8 cellular contexts compared by ENCODE assay signal in the genomic region with DNA sequence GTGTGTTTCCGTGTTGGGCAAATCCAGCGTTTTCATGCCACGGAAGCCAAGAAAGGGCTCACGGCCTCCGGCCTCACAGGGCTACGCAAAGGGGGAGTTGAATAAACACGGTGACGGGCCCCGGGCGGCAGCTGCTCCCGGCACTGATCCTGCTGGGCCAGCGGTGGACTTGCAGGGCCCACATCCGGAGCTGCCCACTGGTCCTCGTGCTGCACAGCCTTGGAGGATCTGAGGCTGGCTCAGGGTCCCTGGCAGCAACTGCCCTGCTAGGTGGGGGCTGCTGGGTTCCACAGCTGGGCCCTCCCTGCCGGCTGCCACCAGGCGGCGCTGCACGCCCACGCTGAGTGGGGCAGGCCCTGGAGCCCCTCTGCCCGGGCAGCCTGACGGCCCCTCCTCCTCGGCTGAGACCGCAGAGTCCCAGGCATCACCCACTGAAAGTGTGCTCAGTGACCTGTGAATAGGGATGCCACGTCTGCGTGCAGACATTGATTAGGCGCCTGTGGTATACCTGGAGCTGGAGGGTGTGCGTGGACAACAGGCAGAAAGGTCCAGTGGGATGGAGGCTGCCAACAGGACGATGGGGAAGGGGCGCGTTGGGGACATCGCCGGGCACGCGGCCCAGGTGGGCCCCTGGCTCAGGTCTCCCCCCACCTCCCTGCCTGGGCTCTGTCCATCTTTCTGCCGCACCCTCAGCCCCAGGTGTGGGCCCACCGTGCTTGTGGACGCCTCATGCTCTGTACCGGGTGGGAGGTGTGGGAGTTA. TPM values are rescaled to one million over a fixed set of nuclear protein-coding genes. Genes with fewer than 3 reads are reported as not detected.
DNase-seq lines count a peak whose midpoint lies in the region; TF ChIP-seq lines count a peak whose summit lies in the region.

No MANE protein-coding gene starts in this region.

- H3K36me3 ChIP-seq in DOHH2 (ENCODE audit: control insufficient read depth, low read length): peaks cover 31% of the 10 kb centered on the region
- peaks cover 43% of the 10 kb centered on the region for H3K36me3 ChIP-seq in suprapubic skin

- no peak for TF ChIP-seq POLR2A in suprapubic skin (IDR thresholded peaks at IDR 0.05)

- H3K4me3 Mint-ChIP-seq in mesothelial cell of epicardium: no peak overlapping the region

- H3K4me3 ChIP-seq in DOHH2 (ENCODE audit: low read length) (no peak overlapping the region), dorsolateral prefrontal cortex (peak overlapping the region in 3 of 59 donors; percentile 7 to 43 (median 13)), suprapubic skin (no peak overlapping the region)

- no peaks in the 10 kb centered on the region for H3K9me2 ChIP-seq in DOHH2 (replicated peaks; ENCODE audit: control insufficient read depth, low read length)

- peak; percentile 39 for DNase-seq in LHCN-M2 (ENCODE audit: low read depth)
- peak; percentile 39 to 47 for DNase-seq in activated CD4-positive, alpha-beta T cell treated with anti-CD3 and anti-CD28 coated beads, Interleukin-2, amount 50 U/mL, for 24 hours (ENCODE audit: low read depth in 1 of 2, low spot score in 1 of 2)
- DNase-seq in dorsolateral prefrontal cortex: peak in 5 of 10 donors; percentile 42 to 78 (median 56)
- DNase-seq in mesothelial cell of epicardium (ENCODE audit: low spot score in 2 of 2, unreplicated experiment in 2 of 2): peak; percentile 63 to 80
- peak in 1 of 2 donors; percentile 65 for DNase-seq in suprapubic skin (ENCODE audit: low spot score in 2 of 2)
- no peak for DNase-seq in NCI-H446 treated with DMSO at 0.1 percent for 48 hours (lab: John Stamatoyannopoulos, UW)
- no peak for DNase-seq in SKM-1 treated with dmso at 0.1 percent for 144 hours (lab: John Stamatoyannopoulos, UW; ENCODE audit: unreplicated experiment)

- peaks cover 6% of the 10 kb centered on the region; the same call in 1 of the 2 replicates for H4K20me1 ChIP-seq in DOHH2 (ENCODE audit: control insufficient read depth, insufficient read depth, low read depth, low read length)

- no peaks in the 10 kb centered on the region for H3K9me3 Mint-ChIP-seq in mesothelial cell of epicardium

- H3K27ac ChIP-seq in DOHH2 (ENCODE audit: low read depth, low read length): no peak overlapping the region
- H3K27ac ChIP-seq in dorsolateral prefrontal cortex: peak overlapping the region in 52 of 59 donors; percentile 9 to 82 (median 60)
- no peak overlapping the region for H3K27ac ChIP-seq in suprapubic skin

- H3K36me3 Mint-ChIP-seq in mesothelial cell of epicardium: no peaks in the 10 kb centered on the region

- no peaks in the 10 kb centered on the region for H3F3A ChIP-seq in DOHH2 (ENCODE audit: control insufficient read depth, insufficient read depth)

- WGBS in suprapubic skin: 45% methylated on average over 29 of the region's 38 CpGs

- TF ChIP-seq EP300 in suprapubic skin (IDR thresholded peaks at IDR 0.05): no peak

- H3K27me3 Mint-ChIP-seq in mesothelial cell of epicardium (ENCODE audit: low read depth): peaks cover 29% of the 10 kb centered on the region

- intact Hi-C loops in dorsolateral prefrontal cortex (cut with DNase I): loop anchor here (5.0 to 10.0 kb wide), 3 partner anchors 52 to 150 kb away; partner anchors contain the start of gene CDC34 (in 1 of the 2)

- H3K27me3 ChIP-seq in DOHH2 (ENCODE audit: control insufficient read depth, low read length) (peaks cover 14% of the 10 kb centered on the region), dorsolateral prefrontal cortex (peaks cover 0 to 9% (median 0%) of the 10 kb centered on the region in 45 donors), suprapubic skin (peaks cover 42% of the 10 kb centered on the region)

- peaks cover 10% of the 10 kb centered on the region for H3K79me2 ChIP-seq in DOHH2 (ENCODE audit: control insufficient read depth, low read length)

- peaks cover 4% of the 10 kb centered on the region for H3K4me1 Mint-ChIP-seq in mesothelial cell of epicardium

- TF ChIP-seq CTCF in DOHH2 (IDR thresholded peaks at IDR 0.05; ENCODE audit: low read depth, low read length, poor library complexity, severe bottlenecking) (peak; percentile 98), dorsolateral prefrontal cortex (IDR thresholded peaks at IDR 0.05 in 54 of 56, conservative IDR thresholded peaks at IDR 0.05 in 2 of 56; ENCODE audit: low read depth in 1 of 56, partially characterized antibody in 56 of 56) (peak; percentile 58 to 98 (median 86)), mesothelial cell of epicardium (IDR thresholded peaks at IDR 0.05; ENCODE audit: unreplicated experiment) (peak; percentile 85), suprapubic skin (IDR thresholded peaks at IDR 0.05) (peak; percentile 58 to 86)

- H3K9me3 ChIP-seq in DOHH2 (ENCODE audit: control insufficient read depth, insufficient read depth, low read length) (no peaks in the 10 kb centered on the region), suprapubic skin (no peaks in the 10 kb centered on the region)

- H3K4me2 ChIP-seq in DOHH2 (ENCODE audit: low read length): no peak overlapping the region

- H3K4me1 ChIP-seq in DOHH2 (ENCODE audit: control insufficient read depth, low read length): peaks cover 11% of the 10 kb centered on the region
- H3K4me1 ChIP-seq in suprapubic skin: peaks cover 27% of the 10 kb centered on the region

- no peak overlapping the region for H3K27ac Mint-ChIP-seq in mesothelial cell of epicardium

RNA-seq across cellular contexts. Expression of gene HCN2, which starts 5.3 kb away (rescaled TPM):
- total RNA-seq in LHCN-M2 (2014; rRNA removed): 1.4 and 1.9 TPM in 2 replicates
- 8.6 TPM for polyA plus RNA-seq in LHCN-M2 (2012)
- total RNA-seq in dorsolateral prefrontal cortex: 100 to 1,000 TPM in 109 of 120 experiments, 10 to 100 TPM in 11; 76.8 to 199 (median 123) TPM
- total RNA-seq in mesothelial cell of epicardium: 1.1 to 1.6 TPM (median 1.5 TPM) in 3 replicates
- total RNA-seq in suprapubic skin: 1 to 10 TPM in 1 of 4 donors, under 1 TPM in 3; 0.11 to 1.7 (median 0.81) TPM

RNA-seq across cellular contexts. Expression of gene BSG, which starts 12.0 kb away (rescaled TPM):
- 746 and 758 TPM in 2 replicates for total RNA-seq in LHCN-M2 (2014; rRNA removed)
- 535 TPM for polyA plus RNA-seq in LHCN-M2 (2012)
- total RNA-seq in dorsolateral prefrontal cortex: 100 to 1,000 TPM; 350 to 867 (median 549) TPM
- total RNA-seq in mesothelial cell of epicardium: 414 to 431 TPM (median 414 TPM) in 3 replicates
- 100 to 1,000 TPM; 265 to 314 (median 285) TPM for total RNA-seq in suprapubic skin

RNA-seq across cellular contexts. Expression of gene GZMM, which starts 40.6 kb away (rescaled TPM):
- total RNA-seq in LHCN-M2 (2014; rRNA removed) (1.7 TPM in 1 of 2 replicates, not detected in the other), dorsolateral prefrontal cortex (1 to 10 TPM in 36 of 120 experiments, under 1 TPM in 46, not detected in 38; 0.43 to 5.3 (median 0.94) TPM), mesothelial cell of epicardium (0.25 to 0.40 TPM (median 0.29 TPM) in 3 replicates), suprapubic skin (under 1 TPM in 1 of 4 donors, not detected in 3; 0.97 TPM)
- 0.15 TPM for polyA plus RNA-seq in LHCN-M2 (2012)

RNA-seq across cellular contexts. Expression of gene POLRMT, which starts 48.9 kb away (rescaled TPM):
- 42.4 and 44.4 TPM in 2 replicates for total RNA-seq in LHCN-M2 (2014; rRNA removed)
- polyA plus RNA-seq in LHCN-M2 (2012): 43.3 TPM
- 10 to 100 TPM; 27.8 to 91.2 (median 61.9) TPM for total RNA-seq in dorsolateral prefrontal cortex
- 49.5 to 56.4 TPM (median 56.4 TPM) in 3 replicates for total RNA-seq in mesothelial cell of epicardium
- 10 to 100 TPM; 26.0 to 60.4 (median 46.3) TPM for total RNA-seq in suprapubic skin

RNA-seq across cellular contexts. Expression of gene CDC34, which starts 52.9 kb away (rescaled TPM):
- total RNA-seq in LHCN-M2 (2014; rRNA removed): 64.6 and 69.6 TPM in 2 replicates
- 71.4 TPM for polyA plus RNA-seq in LHCN-M2 (2012)
- total RNA-seq in dorsolateral prefrontal cortex: 10 to 100 TPM; 53.7 to 98.3 (median 68.0) TPM
- 98.1 to 106 TPM (median 99.5 TPM) in 3 replicates for total RNA-seq in mesothelial cell of epicardium
- total RNA-seq in suprapubic skin: 10 to 100 TPM; 48.3 to 90.3 (median 72.9) TPM

Comparison
In these comparisons a context has a peak if more than half of its experiments do, and no peak if none do; other contexts are left out.
1. H3K27ac ChIP-seq: peak in dorsolateral prefrontal cortex (52 of 59); none in DOHH2 (single experiment) and suprapubic skin (single experiment).
2. DNase-seq: peak in LHCN-M2 (single experiment), activated CD4-positive, alpha-beta T cell treated with anti-CD3 and anti-CD28 coated beads, Interleukin-2, amount 50 U/mL, for 24 hours (2 of 2) and mesothelial cell of epicardium (2 of 2); none in NCI-H446 treated with DMSO at 0.1 percent for 48 hours (single experiment) and SKM-1 treated with dmso at 0.1 percent for 144 hours (single experiment).
3. RNA of gene HCN2, which starts 5.3 kb away (total RNA-seq): 76.8 to 199 TPM in dorsolateral prefrontal cortex; 1.4 to 1.9 TPM in LHCN-M2, 1.1 to 1.6 TPM in mesothelial cell of epicardium and 0.11 to 1.7 TPM in suprapubic skin; every median in the first group is over 10 times any median in the second.
4. Peak in every context shown above with its lines, with median percentiles within 50 percentile points of each other: CTCF ChIP-seq.